26 cellular contexts compared by ENCODE assay signal in the genomic region with DNA sequence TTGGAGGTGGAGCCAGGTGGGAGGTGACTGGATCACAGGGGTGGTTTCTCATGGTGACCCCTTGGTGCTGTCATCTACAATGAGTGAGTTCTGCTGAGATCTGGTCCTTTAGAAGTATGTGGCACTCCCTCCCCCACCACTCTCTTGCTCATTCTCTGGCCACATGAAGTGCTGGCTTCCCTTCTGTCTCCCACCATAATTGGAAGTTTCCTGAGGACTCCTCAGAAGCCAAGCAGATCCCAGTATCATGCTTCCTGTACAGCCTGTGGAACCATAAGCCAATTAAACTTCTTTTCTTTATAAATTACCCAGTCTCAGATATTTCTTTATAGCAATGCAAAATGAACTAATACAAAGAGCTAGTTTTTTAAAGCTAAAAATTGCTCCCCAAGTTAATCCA.
"Had no signal": no experiment of that assay in that cellular context is flagged by ENCODE, and none has a peak within 500 bp of the region (broad histone marks: within the 10 kb centered on the region; RNA-seq: fewer than 3 reads in every experiment).

No MANE protein-coding gene starts in this region.

- H3K4me1 ChIP-seq: neural progenitor cell, parathyroid adenoma, psoas muscle, right lobe of liver, spleen, stomach, thyroid gland, tibial nerve, upper lobe of left lung, vagina had no signal

- H3K4me3 ChIP-seq: neural progenitor cell, ovary, psoas muscle, right lobe of liver, skin epidermis, smooth muscle cell, spleen, stomach, thoracic aorta, thyroid gland, tibial nerve, upper lobe of left lung, vagina had no signal

- ATAC-seq: natural killer cell; psoas muscle; right cardiac atrium; right lobe of liver; stimulated activated memory B cell treated with anti-CD40 and anti-IgM and Interleukin-4, amounts not matched to agents 10 μg/mL and 1 μg/mL and 100 μg/mL, for 72 hours had no signal

- H3K79me2 ChIP-seq: parathyroid adenoma had no signal

- H3K4me2 ChIP-seq: neural progenitor cell, smooth muscle cell had no signal

- H2AFZ ChIP-seq: neural progenitor cell, parathyroid adenoma had no signal

- H3K36me3 ChIP-seq: neural progenitor cell, ovary, right lobe of liver, thyroid gland had no signal

- H3K9me3 ChIP-seq: ovary, right lobe of liver, thoracic aorta, thyroid gland had no signal

- H3K27me3 ChIP-seq: neural progenitor cell, ovary, right lobe of liver, spleen, stomach, thyroid gland, tibial nerve, upper lobe of left lung, vagina had no signal

- H3K27ac ChIP-seq: neural progenitor cell, ovary, parathyroid adenoma, psoas muscle, right lobe of liver, skin epidermis, spleen, stomach, thoracic aorta, thyroid gland, tibial nerve, upper lobe of left lung, vagina had no signal

- DNase-seq: natural killer cell; occipital lobe; ovary; posterior cingulate gyrus; psoas muscle; right cardiac atrium; right lobe of liver; spleen; stimulated activated CD4-positive, alpha-beta T cell treated with anti-CD3 and anti-CD28 coated beads, Interleukin-12 subunit alpha, Interleukin-12 subunit beta, amount 100 ng/mL, for 4 hours; stimulated activated CD4-positive, alpha-beta T cell treated with anti-CD3 and anti-CD28 coated beads, Interleukin-1b, Interleukin-23, amount 100 ng/mL, for 48 hours; stimulated activated CD4-positive, alpha-beta T cell treated with anti-CD3 and anti-CD28 coated beads, Interleukin-4, amount 100 ng/mL, for 1 hour; stimulated activated CD4-positive, alpha-beta T cell treated with anti-CD3 and anti-CD28 coated beads, Interleukin-4, amount 100 ng/mL, for 4 hours; stimulated activated CD8-positive, alpha-beta memory T cell treated with anti-CD3 and anti-CD28 coated beads, Interleukin-4, amount 100 ng/mL, for 48 hours; stimulated activated naive CD4-positive, alpha-beta T cell; stomach; thyroid gland; trophoblast cell had no signal
